8 cellular contexts compared by ENCODE assay signal in the genomic region with DNA sequence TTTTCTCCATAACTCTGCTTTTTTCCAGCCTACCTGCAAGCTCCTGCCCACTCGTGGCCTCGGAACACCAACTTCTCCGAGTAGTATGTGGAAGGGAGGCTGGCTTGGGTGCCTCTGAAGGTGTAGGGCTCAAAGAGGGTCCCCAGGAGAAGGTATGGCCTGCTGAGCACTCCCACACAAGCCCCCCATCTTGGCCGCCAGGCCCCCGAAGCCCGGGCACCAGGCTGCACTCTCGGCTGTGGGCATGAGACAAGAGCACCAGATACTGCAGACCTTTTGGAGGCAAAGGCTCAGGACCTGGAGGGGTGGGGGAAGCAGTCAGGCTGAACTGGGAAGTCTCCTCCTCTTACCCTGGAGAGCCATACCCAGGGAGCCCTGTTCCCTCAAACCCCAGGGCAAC. TPM values are rescaled to one million over a fixed set of nuclear protein-coding genes. Genes with fewer than 3 reads are reported as not detected.
DNase-seq lines count a peak whose midpoint lies in the region; ATAC-seq and TF ChIP-seq lines count a peak whose summit lies in the region.
"Had no signal": no experiment of that assay in that cellular context is flagged by ENCODE, and none has a peak within 500 bp of the region (broad histone marks: within the 10 kb centered on the region; RNA-seq: fewer than 3 reads in every experiment).

No MANE protein-coding gene starts in this region.

- H3K27ac ChIP-seq in OCI-LY1 (ENCODE audit: low read depth, low read length, poor library complexity, severe bottlenecking) (peak overlapping the region; percentile 70), ectodermal cell (ENCODE audit: insufficient read depth, low read depth, low read length, poor library complexity, severe bottlenecking) (no peak overlapping the region), trophoblast cell (ENCODE audit: low read depth, low read length) (peak overlapping the region; percentile 78)

- no peak overlapping the region for H2BK120ac ChIP-seq in trophoblast cell (ENCODE audit: insufficient read depth, low read length, poor library complexity)

- peak overlapping the region; percentile 80 for H2BK12ac ChIP-seq in trophoblast cell (ENCODE audit: low read length)

- TF ChIP-seq CTCF in GM12865 (IDR thresholded peaks at IDR 0.05; ENCODE audit: insufficient read depth, low read depth, low read length, missing control alignments) (no peak), OCI-LY1 (IDR thresholded peaks at IDR 0.05; ENCODE audit: low read length) (no peak)

- peak overlapping the region; percentile 91 for H3K14ac ChIP-seq in trophoblast cell (ENCODE audit: low read length)

- H3K9ac ChIP-seq in OCI-LY1 (ENCODE audit: low read length) (peak overlapping the region; percentile 89), trophoblast cell (ENCODE audit: low read length) (no peak overlapping the region)

- no peaks in the 10 kb centered on the region for H3K27me3 ChIP-seq in OCI-LY1 (ENCODE audit: insufficient read depth, low read length)
- peaks cover 25% of the 10 kb centered on the region for H3K27me3 ChIP-seq in ectodermal cell (ENCODE audit: control insufficient read depth, insufficient read depth, low read length, poor library complexity, severe bottlenecking)
- no peaks in the 10 kb centered on the region for H3K27me3 ChIP-seq in trophoblast cell (ENCODE audit: insufficient read depth, low read length)

- H3K4me1 ChIP-seq in OCI-LY1 (ENCODE audit: insufficient read depth, low read length, severe bottlenecking) (peaks cover 33% of the 10 kb centered on the region), ectodermal cell (ENCODE audit: control insufficient read depth, insufficient read depth, low read length) (peaks cover 8% of the 10 kb centered on the region), trophoblast cell (ENCODE audit: control insufficient read depth in 1 of 2, insufficient read depth in 2 of 2, low read length in 2 of 2) (peaks cover 10 to 11% of the 10 kb centered on the region in 2 experiments)

- H3K79me2 ChIP-seq in OCI-LY1 (ENCODE audit: insufficient read depth, low read length): no peaks in the 10 kb centered on the region
- peaks cover 13% of the 10 kb centered on the region for H3K79me2 ChIP-seq in trophoblast cell (ENCODE audit: control insufficient read depth, insufficient read depth, low read length, poor library complexity)

- H2BK5ac ChIP-seq in trophoblast cell (ENCODE audit: low read depth, low read length, poor library complexity): no peak overlapping the region

- DNase-seq in GM12865 (ENCODE audit: low read depth) (no peak), trophoblast cell (no peak), GOT3 (lab: John Stamatoyannopoulos, UW) (no peak), NCI-H1092 (lab: John Stamatoyannopoulos, UW) (no peak)
- DNase-seq: SHP77 treated with DMSO at 0.1 percent for 48 hours had no signal

- 90 to 93% methylated on average over 7 of the region's 7 CpGs for WGBS in ectodermal cell, 2 experiments
- no CpG with 5 or more reads among the region's 7 CpGs for WGBS in trophoblast cell (ENCODE audit: extremely low coverage, insufficient coverage, insufficient read length)

- peak overlapping the region; percentile 85 for H3K18ac ChIP-seq in trophoblast cell (ENCODE audit: low read length)

- no peaks in the 10 kb centered on the region for H3K9me2 ChIP-seq in OCI-LY1 (ENCODE audit: low read depth, low read length)

- H2AFZ ChIP-seq in OCI-LY1 (ENCODE audit: low read length): no peak overlapping the region
- peak overlapping the region; percentile 73 for H2AFZ ChIP-seq in trophoblast cell (ENCODE audit: insufficient read depth, low read length, poor library complexity)

- peak overlapping the region; percentile 91 for H4K91ac ChIP-seq in trophoblast cell (ENCODE audit: low read depth, low read length)

- H2AK5ac ChIP-seq in trophoblast cell (ENCODE audit: low read length): peak overlapping the region; percentile 85

- peak overlapping the region; percentile 82 for H3K4ac ChIP-seq in trophoblast cell (ENCODE audit: low read depth, low read length)

- no peaks in the 10 kb centered on the region for H4K20me1 ChIP-seq in OCI-LY1 (ENCODE audit: insufficient read depth, low read length)

- H3K23ac ChIP-seq in trophoblast cell (ENCODE audit: low read length): no peak overlapping the region

- no peak for ATAC-seq in HG03045 (IDR thresholded peaks at IDR 0.05; ENCODE audit: unreplicated experiment)

- H3K4me2 ChIP-seq in OCI-LY1 (ENCODE audit: low read length): peak overlapping the region; percentile 95
- H3K4me2 ChIP-seq in trophoblast cell (ENCODE audit: low read length): peak overlapping the region; percentile 95

- no peaks in the 10 kb centered on the region for H3F3A ChIP-seq in OCI-LY1 (ENCODE audit: insufficient read depth, low read length)

- H3K4me3 ChIP-seq in GM12865 (ENCODE audit: low read depth, low read length) (peak overlapping the region; percentile 79), OCI-LY1 (ENCODE audit: low read depth, low read length, poor library complexity, severe bottlenecking) (peak overlapping the region; percentile 73), ectodermal cell (ENCODE audit: insufficient read depth, low read depth, low read length) (peak overlapping the region; percentile 48), trophoblast cell (ENCODE audit: low read depth, low read length) (no peak overlapping the region)

- H3K9me3 ChIP-seq in OCI-LY1 (ENCODE audit: low read length) (no peaks in the 10 kb centered on the region), ectodermal cell (ENCODE audit: control insufficient read depth, low read length) (no peaks in the 10 kb centered on the region), trophoblast cell (ENCODE audit: insufficient read depth, low read depth, low read length) (peaks cover 2% of the 10 kb centered on the region)

- H4K12ac ChIP-seq in trophoblast cell (ENCODE audit: low read depth, low read length): no peak overlapping the region

- H3K79me1 ChIP-seq in trophoblast cell (ENCODE audit: low read length): peaks cover 17% of the 10 kb centered on the region

- H3K36me3 ChIP-seq in OCI-LY1 (ENCODE audit: insufficient read depth, low read length) (peaks cover 18% of the 10 kb centered on the region), ectodermal cell (ENCODE audit: control insufficient read depth, insufficient read depth, low read length) (no peaks in the 10 kb centered on the region), trophoblast cell (ENCODE audit: control insufficient read depth in 1 of 2, insufficient read depth in 2 of 2, low read length in 2 of 2) (peaks cover 18 to 21% of the 10 kb centered on the region in 2 experiments)

- H4K8ac ChIP-seq in trophoblast cell (ENCODE audit: low read depth, low read length): peak overlapping the region; percentile 90

RNA-seq across cellular contexts. Expression of gene ZNF692, which starts 1.7 kb away (rescaled TPM):
- 63.6 TPM for polyA plus RNA-seq in ectodermal cell (2013, experiment 1 of 4)
- polyA plus RNA-seq in ectodermal cell (2013, experiment 2 of 4): 47.8 TPM
- polyA plus RNA-seq in ectodermal cell (2013, experiment 3 of 4): 58.8 TPM
- 66.0 TPM for polyA plus RNA-seq in ectodermal cell (2013, experiment 4 of 4)
- polyA plus RNA-seq in trophoblast cell (2013): 23.6 and 24.7 TPM in 2 replicates

RNA-seq across cellular contexts. Expression of gene ZNF672, which starts 19.2 kb away (rescaled TPM):
- polyA plus RNA-seq in ectodermal cell (2013, experiment 1 of 4): 38.3 TPM
- 31.5 TPM for polyA plus RNA-seq in ectodermal cell (2013, experiment 2 of 4)
- polyA plus RNA-seq in ectodermal cell (2013, experiment 3 of 4): 28.3 TPM
- 29.7 TPM for polyA plus RNA-seq in ectodermal cell (2013, experiment 4 of 4)
- polyA plus RNA-seq in trophoblast cell (2013): 40.2 and 42.1 TPM in 2 replicates

RNA-seq across cellular contexts. Expression of gene SH3BP5L, which starts 31.5 kb away (rescaled TPM):
- 24.8 TPM for polyA plus RNA-seq in ectodermal cell (2013, experiment 1 of 4)
- polyA plus RNA-seq in ectodermal cell (2013, experiment 2 of 4): 26.1 TPM
- polyA plus RNA-seq in ectodermal cell (2013, experiment 3 of 4): 17.9 TPM
- 22.3 TPM for polyA plus RNA-seq in ectodermal cell (2013, experiment 4 of 4)
- 21.2 and 22.7 TPM in 2 replicates for polyA plus RNA-seq in trophoblast cell (2013)

RNA-seq across cellular contexts. Expression of gene PGBD2, which starts 48.8 kb away (rescaled TPM):
- 9.7 TPM for polyA plus RNA-seq in ectodermal cell (2013, experiment 1 of 4)
- polyA plus RNA-seq in ectodermal cell (2013, experiment 2 of 4): 14.1 TPM
- polyA plus RNA-seq in ectodermal cell (2013, experiment 3 of 4): 8.5 TPM
- 8.6 TPM for polyA plus RNA-seq in ectodermal cell (2013, experiment 4 of 4)
- 4.0 and 4.3 TPM in 2 replicates for polyA plus RNA-seq in trophoblast cell (2013)
